ENCODE assay signal across 11 cellular contexts in genomic region chr15:70585707-70586034, GRCh38.
DNase-seq lines count a peak whose midpoint lies in the region; ATAC-seq and FAIRE-seq lines count a peak whose summit lies in the region.
"Had no signal": no experiment of that assay in that cellular context is flagged by ENCODE, and none has a peak within 500 bp of the region (broad histone marks: within the 10 kb centered on the region; RNA-seq: fewer than 3 reads in every experiment).

No MANE protein-coding gene starts in this region.

- no peaks in the 10 kb centered on the region for H3K9me3 Mint-ChIP-seq in activated CD4-positive, alpha-beta T cell treated with anti-CD3 and anti-CD28 coated beads for 36 hours (ENCODE audit: low read depth)
- H3K9me3 Mint-ChIP-seq in activated CD4-positive, alpha-beta T cell treated with anti-CD3 and anti-CD28 coated beads, Interleukin-2, amount 10 ng/mL, durations not matched to agents 24 days and 14 days, result no peaks in the 10 kb centered on the region
- H3K9me3 Mint-ChIP-seq: activated B cell treated with CpG ODN at 0.5 μM for 24 hours; dendritic cell treated with granulocyte-macrophage colony-stimulating factor and Interleukin-4, amounts not matched to agents 40 ng/mL and 50 ng/mL, for 4 days had no signal

- no peak for FAIRE-seq in GM19239 (lab: Jason Lieb, UNC)
- FAIRE-seq: A204.1 had no signal

- H3K27ac Mint-ChIP-seq in activated CD4-positive, alpha-beta T cell treated with anti-CD3 and anti-CD28 coated beads for 36 hours, result no peak overlapping the region
- no peak overlapping the region for H3K27ac Mint-ChIP-seq in activated CD4-positive, alpha-beta T cell treated with anti-CD3 and anti-CD28 coated beads, Interleukin-2, amount 10 ng/mL, durations not matched to agents 24 days and 14 days
- H3K27ac Mint-ChIP-seq: activated B cell treated with CpG ODN at 0.5 μM for 24 hours; dendritic cell treated with granulocyte-macrophage colony-stimulating factor and Interleukin-4, amounts not matched to agents 40 ng/mL and 50 ng/mL, for 4 days had no signal

- DNase-seq in activated CD4-positive, alpha-beta T cell treated with anti-CD3 and anti-CD28 coated beads for 36 hours, result peak; percentile 55
- no peak for DNase-seq in activated CD4-positive, alpha-beta T cell treated with anti-CD3 and anti-CD28 coated beads, Interleukin-2, amount 50 U/mL, for 1 hour
- no peak for DNase-seq in activated CD4-positive, alpha-beta T cell treated with anti-CD3 and anti-CD28 coated beads, Interleukin-2, amount 10 ng/mL, durations not matched to agents 24 days and 14 days
- peak; percentile 16 for DNase-seq in stimulated activated CD4-positive, alpha-beta T cell treated with anti-CD3 and anti-CD28 coated beads, Interleukin-4, amount 100 ng/mL, for 24 hours
- DNase-seq in NOMO-1 (lab: John Stamatoyannopoulos, UW; ENCODE audit: unreplicated experiment in 2 of 2) (no peak), GM19239 (ENCODE audit: insufficient read length, low spot score) (no peak), NCI-H524 treated with DMSO at 0.1 percent for 48 hours (lab: John Stamatoyannopoulos, UW) (no peak)

- H3K4me1 Mint-ChIP-seq in activated CD4-positive, alpha-beta T cell treated with anti-CD3 and anti-CD28 coated beads for 36 hours, result peaks cover 20% of the 10 kb centered on the region
- peaks cover 12% of the 10 kb centered on the region for H3K4me1 Mint-ChIP-seq in activated CD4-positive, alpha-beta T cell treated with anti-CD3 and anti-CD28 coated beads, Interleukin-2, amount 10 ng/mL, durations not matched to agents 24 days and 14 days

- no peaks in the 10 kb centered on the region for H3K36me3 Mint-ChIP-seq in activated CD4-positive, alpha-beta T cell treated with anti-CD3 and anti-CD28 coated beads for 36 hours (ENCODE audit: low read depth)
- no peaks in the 10 kb centered on the region for H3K36me3 Mint-ChIP-seq in activated CD4-positive, alpha-beta T cell treated with anti-CD3 and anti-CD28 coated beads, Interleukin-2, amount 10 ng/mL, durations not matched to agents 24 days and 14 days (ENCODE audit: low read depth)

- H3K4me3 Mint-ChIP-seq in activated CD4-positive, alpha-beta T cell treated with anti-CD3 and anti-CD28 coated beads for 36 hours, result peak overlapping the region; percentile 41
- peak overlapping the region; percentile 61 for H3K4me3 Mint-ChIP-seq in activated CD4-positive, alpha-beta T cell treated with anti-CD3 and anti-CD28 coated beads, Interleukin-2, amount 10 ng/mL, durations not matched to agents 24 days and 14 days
- H3K4me3 Mint-ChIP-seq: activated B cell treated with CpG ODN at 0.5 μM for 24 hours; dendritic cell treated with granulocyte-macrophage colony-stimulating factor and Interleukin-4, amounts not matched to agents 40 ng/mL and 50 ng/mL, for 4 days had no signal

- POLR2A ChIA-PET in activated CD4-positive, alpha-beta T cell treated with anti-CD3 and anti-CD28 coated beads for 36 hours (lab: Charles Lee), result no interaction called here

- intact Hi-C loops in activated CD4-positive, alpha-beta T cell treated with anti-CD3 and anti-CD28 coated beads for 36 hours (cut with DNase I, micrococcal nuclease), result loop anchor here in 1 of 2 experiments (1.0 kb wide), 2 partner anchors 26 to 1107 kb away; no protein-coding TSS in a partner anchor
- intact Hi-C loops in activated CD4-positive, alpha-beta T cell treated with anti-CD3 and anti-CD28 coated beads, Interleukin-2, amount 10 ng/mL, durations not matched to agents 24 days and 14 days (cut with micrococcal nuclease), result no loop called here

- peak; percentile 74 for ATAC-seq in activated CD4-positive, alpha-beta T cell treated with anti-CD3 and anti-CD28 coated beads for 36 hours
- ATAC-seq in esophagus mucosa, result peak; percentile 19

- peaks cover 13% of the 10 kb centered on the region for H3K27me3 Mint-ChIP-seq in activated CD4-positive, alpha-beta T cell treated with anti-CD3 and anti-CD28 coated beads for 36 hours
- H3K27me3 Mint-ChIP-seq in activated CD4-positive, alpha-beta T cell treated with anti-CD3 and anti-CD28 coated beads, Interleukin-2, amount 10 ng/mL, durations not matched to agents 24 days and 14 days, result peaks cover 34% of the 10 kb centered on the region

- CTCF ChIA-PET in activated CD4-positive, alpha-beta T cell treated with anti-CD3 and anti-CD28 coated beads for 36 hours (lab: Charles Lee), result interaction anchor here (0.7 to 3.0 kb wide), 11 partner anchors 9 to 1619 kb away, joined by 3 to 19 read pairs (median 3); no protein-coding TSS in a partner anchor

Comparison
In these comparisons a context has a peak if more than half of its experiments do, and no peak if none do; other contexts are left out.
1. DNase-seq: peak in activated CD4-positive, alpha-beta T cell treated with anti-CD3 and anti-CD28 coated beads for 36 hours (single experiment) and stimulated activated CD4-positive, alpha-beta T cell treated with anti-CD3 and anti-CD28 coated beads, Interleukin-4, amount 100 ng/mL, for 24 hours (single experiment); none in activated CD4-positive, alpha-beta T cell treated with anti-CD3 and anti-CD28 coated beads, Interleukin-2, amount 50 U/mL, for 1 hour (single experiment), activated CD4-positive, alpha-beta T cell treated with anti-CD3 and anti-CD28 coated beads, Interleukin-2, amount 10 ng/mL, durations not matched to agents 24 days and 14 days (single experiment), NOMO-1 (0 of 2), GM19239 (single experiment) and NCI-H524 treated with DMSO at 0.1 percent for 48 hours (single experiment).